ENCODE assay signal across 12 cellular contexts in the genomic region with DNA sequence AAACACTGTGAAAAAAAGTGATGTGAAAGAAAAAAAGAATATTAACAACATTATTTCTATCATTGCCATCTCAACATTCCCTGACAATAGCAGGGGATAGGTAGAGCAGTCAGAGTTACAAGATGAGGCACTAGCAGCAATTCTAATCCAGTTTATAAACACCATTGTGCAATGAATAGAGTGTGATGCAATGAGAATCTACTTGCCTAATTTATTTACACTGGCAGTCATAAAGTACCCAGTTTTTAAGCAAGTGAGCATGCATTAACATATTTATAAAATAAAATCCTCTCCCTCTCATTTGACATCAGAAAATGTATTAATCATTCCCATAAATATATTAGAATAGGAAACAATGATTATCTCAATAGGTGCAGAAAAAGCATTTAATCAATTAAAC. TPM values are rescaled to one million over a fixed set of nuclear protein-coding genes. Genes with fewer than 3 reads are reported as not detected.
DNase-seq lines count a peak whose midpoint lies in the region; ATAC-seq, FAIRE-seq and TF ChIP-seq lines count a peak whose summit lies in the region.
"Had no signal": no experiment of that assay in that cellular context is flagged by ENCODE, and none has a peak within 500 bp of the region (broad histone marks: within the 10 kb centered on the region; RNA-seq: fewer than 3 reads in every experiment).

No MANE protein-coding gene starts in this region.

- H3K36me3 Mint-ChIP-seq in T-helper 1 cell treated with Interleukin-12 subunit alpha and Interleukin-12 subunit beta and Interleukin-4 antibody, amounts not matched to agents 30 μg/mL and 1 μg/mL, for 36 hours (ENCODE audit: low read depth): peaks cover 9% of the 10 kb centered on the region

- CTCF ChIA-PET in H1 (lab: Charles Lee; ENCODE audit: partially characterized antibody): no interaction called here

- TF ChIP-seq EP300 in H1 (IDR thresholded peaks at IDR 0.05; ENCODE audit: borderline replicate concordance in 1 of 2, low read depth in 2 of 2, low read length in 2 of 2): no peak
- TF ChIP-seq EP300 in sigmoid colon (IDR thresholded peaks at IDR 0.05): no peak

- DNase-seq in T-helper 1 cell (no peak), NCI-H69 (lab: John Stamatoyannopoulos, UW) (peak; percentile 16), H1 (ENCODE audit: low read depth in 1 of 2, low spot score in 2 of 2) (no peak), gastrocnemius medialis (no peak), sigmoid colon (no peak)
- DNase-seq: activated B cell treated with CpG ODN at 0.5 μM for 24 hours; cerebellar nuclear complex; stimulated activated CD4-positive, alpha-beta T cell treated with anti-CD3 and anti-CD28 coated beads, Interleukin-2, amount 100 ng/mL, for 48 hours had no signal

- no peaks in the 10 kb centered on the region for H3K79me1 ChIP-seq in H1 (ENCODE audit: low read depth, low read length)

- no peak overlapping the region for H2BK20ac ChIP-seq in H1 (ENCODE audit: low read length)

- H3K4me2 ChIP-seq in H1 (ENCODE audit: insufficient read depth in 1 of 2, low read depth in 2 of 2, low read length in 2 of 2): no peak overlapping the region

- H3K4me1 Mint-ChIP-seq in T-helper 1 cell treated with Interleukin-12 subunit alpha and Interleukin-12 subunit beta and Interleukin-4 antibody, amounts not matched to agents 30 μg/mL and 1 μg/mL, for 36 hours (ENCODE audit: low read depth): peaks cover 44% of the 10 kb centered on the region

- H3K4me1 ChIP-seq in H1 (replicated peaks in 1 of 4; ENCODE audit: control insufficient read depth in 3 of 4, insufficient read depth in 4 of 4, low read length in 3 of 4) (peaks cover 0 to 4% (median 0%) of the 10 kb centered on the region in 4 experiments; a peak in 2 of 7 replicates), gastrocnemius medialis (peaks cover 18 to 31% of the 10 kb centered on the region in 2 donors), sigmoid colon (peaks cover 0 to 33% (median 17%) of the 10 kb centered on the region in 4 donors)

- POLR2A ChIA-PET in H1 (lab: Charles Lee; ENCODE audit: partially characterized antibody): no interaction called here

- H3K9me3 ChIP-seq in H1 (ENCODE audit: insufficient read depth in 2 of 2, low read depth in 1 of 2, low read length in 1 of 2) (no peaks in the 10 kb centered on the region), gastrocnemius medialis (no peaks in the 10 kb centered on the region), sigmoid colon (no peaks in the 10 kb centered on the region)

- no peak overlapping the region for H3K23ac ChIP-seq in H1 (ENCODE audit: insufficient read length)

- no peak for FAIRE-seq in H1 (lab: Jason Lieb, UNC)

- no peak overlapping the region for H3K18ac ChIP-seq in H1 (ENCODE audit: extremely low read depth, low read length)

- no peak for ATAC-seq in gastrocnemius medialis
- ATAC-seq in GM19351 (IDR thresholded peaks at IDR 0.05; ENCODE audit: unreplicated experiment): no peak
- ATAC-seq in HG03175 (IDR thresholded peaks at IDR 0.05; ENCODE audit: unreplicated experiment): no peak

- H2BK12ac ChIP-seq in H1 (ENCODE audit: low read depth, low read length): no peak overlapping the region

- no peak overlapping the region for H2BK15ac ChIP-seq in H1 (ENCODE audit: low read length)

- in situ Hi-C loops in gastrocnemius medialis (cut with MboI; ENCODE audit: low sequenced_read_pairs in 4 of 4): no loop called here

- H3K36me3 ChIP-seq in H1 (ENCODE audit: control insufficient read depth in 2 of 4, insufficient read depth in 4 of 4, low read length in 3 of 4): no peaks in the 10 kb centered on the region
- H3K36me3 ChIP-seq in gastrocnemius medialis: no peaks in the 10 kb centered on the region
- H3K36me3 ChIP-seq in sigmoid colon: no peaks in the 10 kb centered on the region

- no peak overlapping the region for H3K27ac Mint-ChIP-seq in T-helper 1 cell treated with Interleukin-12 subunit alpha and Interleukin-12 subunit beta and Interleukin-4 antibody, amounts not matched to agents 30 μg/mL and 1 μg/mL, for 36 hours
- H3K27ac Mint-ChIP-seq: activated B cell treated with CpG ODN at 0.5 μM for 24 hours had no signal

- H3K4me3 ChIP-seq in H1 (ENCODE audit: extremely low read depth in 1 of 4, insufficient read depth in 2 of 4, low read depth in 3 of 4, low read length in 4 of 4) (peak overlapping the region in 1 of 4 experiments; percentile 89; a peak in 1 of 8 replicates), gastrocnemius medialis (peak overlapping the region in 3 of 4 donors; percentile 6 to 88 (median 83)), sigmoid colon (no peak overlapping the region)

- H3K27ac ChIP-seq in H1 (ENCODE audit: low read depth, low read length) (no peak overlapping the region), gastrocnemius medialis (no peak overlapping the region), sigmoid colon (no peak overlapping the region)
- H3K27ac ChIP-seq: C4-2B had no signal

- no peaks in the 10 kb centered on the region for H3K27me3 Mint-ChIP-seq in T-helper 1 cell treated with Interleukin-12 subunit alpha and Interleukin-12 subunit beta and Interleukin-4 antibody, amounts not matched to agents 30 μg/mL and 1 μg/mL, for 36 hours (ENCODE audit: low read depth)
- H3K27me3 Mint-ChIP-seq: activated B cell treated with CpG ODN at 0.5 μM for 24 hours had no signal

- H3K27me3 ChIP-seq in H1 (replicated peaks in 1 of 4; ENCODE audit: control insufficient read depth in 3 of 4, extremely low read depth in 1 of 4, insufficient read depth in 3 of 4, low read length in 3 of 4) (no peaks in the 10 kb centered on the region), gastrocnemius medialis (no peaks in the 10 kb centered on the region), sigmoid colon (no peaks in the 10 kb centered on the region)

- no peak for TF ChIP-seq CTCF in H1 (IDR thresholded peaks at IDR 0.05; ENCODE audit: control extremely low read depth in 1 of 3, insufficient read depth in 1 of 3, low read depth in 1 of 3, low read length in 3 of 3)
- TF ChIP-seq CTCF in gastrocnemius medialis (IDR thresholded peaks at IDR 0.05 in 4 of 5, conservative IDR thresholded peaks at IDR 0.05 in 1 of 5): no peak
- no peak for TF ChIP-seq CTCF in sigmoid colon (IDR thresholded peaks at IDR 0.05)

- H3K9me3 Mint-ChIP-seq in T-helper 1 cell treated with Interleukin-12 subunit alpha and Interleukin-12 subunit beta and Interleukin-4 antibody, amounts not matched to agents 30 μg/mL and 1 μg/mL, for 36 hours: no peaks in the 10 kb centered on the region
- H3K9me3 Mint-ChIP-seq: activated B cell treated with CpG ODN at 0.5 μM for 24 hours had no signal

- H2AK5ac ChIP-seq in H1 (ENCODE audit: low read depth, low read length): no peak overlapping the region

- no peak overlapping the region for H3K14ac ChIP-seq in H1 (ENCODE audit: insufficient read length)

- TF ChIP-seq POLR2A in H1 (IDR thresholded peaks at IDR 0.05; ENCODE audit: control extremely low read depth in 1 of 2, low read depth in 2 of 2, low read length in 2 of 2): no peak
- TF ChIP-seq POLR2A in gastrocnemius medialis (IDR thresholded peaks at IDR 0.05): no peak
- TF ChIP-seq POLR2A in sigmoid colon (IDR thresholded peaks at IDR 0.05): no peak

- no peaks in the 10 kb centered on the region for H4K20me1 ChIP-seq in H1 (replicated peaks in 1 of 2; ENCODE audit: control insufficient read depth in 1 of 2, insufficient read depth in 2 of 2, low read length in 2 of 2)

- H3K23me2 ChIP-seq in H1 (ENCODE audit: low read depth, low read length): peaks cover 5% of the 10 kb centered on the region

- H3K79me2 ChIP-seq in H1 (ENCODE audit: control insufficient read depth in 1 of 2, insufficient read depth in 2 of 2, low read length in 2 of 2): peaks cover 0 to 28% of the 10 kb centered on the region in 2 experiments; a peak in 2 of 4 replicates

- no peak overlapping the region for H2AFZ ChIP-seq in H1 (ENCODE audit: low read length)

- H3K56ac ChIP-seq in H1 (replicated peaks; ENCODE audit: insufficient read length, low read depth, low read length): no peak overlapping the region

- no peak overlapping the region for H3K4ac ChIP-seq in H1 (replicated peaks; ENCODE audit: insufficient read length, low read depth, low read length)

- no peak overlapping the region for H4K8ac ChIP-seq in H1 (ENCODE audit: extremely low read depth, insufficient read depth, low read length)

- no peak overlapping the region for H4K5ac ChIP-seq in H1 (ENCODE audit: insufficient read length, low read depth, low read length)

- no peak overlapping the region for H2BK5ac ChIP-seq in H1 (ENCODE audit: low read depth, low read length)

- peak overlapping the region; percentile 93 for H3K4me3 Mint-ChIP-seq in T-helper 1 cell treated with Interleukin-12 subunit alpha and Interleukin-12 subunit beta and Interleukin-4 antibody, amounts not matched to agents 30 μg/mL and 1 μg/mL, for 36 hours

- intact Hi-C loops in gastrocnemius medialis (cut with DNase I; ENCODE audit: low total_unique reads): no loop called here
- intact Hi-C loops in sigmoid colon (cut with DNase I): loop anchor here (5.0 to 10.0 kb wide), 2 partner anchors 947 to 1710 kb away; a partner anchor contains a TSS

- no peak overlapping the region for H4K91ac ChIP-seq in H1 (replicated peaks; ENCODE audit: insufficient read length, low read length)

- H2BK120ac ChIP-seq in H1 (replicated peaks; ENCODE audit: low read depth, low read length): no peak overlapping the region

- no peak overlapping the region for H3K9ac ChIP-seq in H1 (replicated peaks in 1 of 4; ENCODE audit: extremely low read depth in 1 of 4, low read depth in 3 of 4, low read length in 3 of 4)

- no peak for TF ChIP-seq RAD21 in H1 (IDR thresholded peaks at IDR 0.05 in 1 of 2, conservative IDR thresholded peaks at IDR 0.05 in 1 of 2; ENCODE audit: low read depth in 2 of 2, low read length in 2 of 2)

TF ChIP-seq in H1, 55 proteins besides CTCF, POLR2A, EP300 and RAD21:
- TF ChIP-seq CEBPB (IDR thresholded peaks at IDR 0.05; ENCODE audit: low read depth, low read length) (peak; percentile 57; the same call in 1 of the 2 replicates), SIN3A (conservative IDR thresholded peaks at IDR 0.05 in 1 of 2, IDR thresholded peaks at IDR 0.05 in 1 of 2; ENCODE audit: low read depth in 1 of 2, low read length in 2 of 2) (no peak)

RNA-seq across cellular contexts. Expression of a gene that starts 2.5 kb away (rescaled TPM):
- 8.4 and 10.4 TPM in 2 replicates for total RNA-seq in H1 (2021; fragmentation: NEBNext Ultra II Directional; extraction: Animal tissue kit (Norgen Biotek cat#: 25700))
- polyA plus RNA-seq in H1 (2011; rRNA removed) (1.4 and 2.8 TPM in 2 replicates), sigmoid colon (1 to 10 TPM in 1 of 3 donors, under 1 TPM in 2; 0.60 to 3.4 (median 0.92) TPM)
- 2.5 TPM for polyA plus RNA-seq in H1 (2011; cell fraction: cytosol; rRNA removed)
- polyA plus RNA-seq in H1 (2011; cell fraction: nucleus; rRNA removed): 0.78 TPM
- 1.9 to 3.7 TPM (median 2.1 TPM) in 4 replicates for polyA plus RNA-seq in H1 (2012, experiment 1 of 2)
- polyA plus RNA-seq in H1 (2012, experiment 2 of 2): 0.75 TPM
- 10.1 TPM for polyA plus RNA-seq in H1 (2013, experiment 1 of 2)
- 10.0 TPM for polyA plus RNA-seq in H1 (2013, experiment 2 of 2)
- 2.3 and 6.4 TPM in 2 replicates for polyA minus RNA-seq in H1 (2011; rRNA and poly(A)+ RNA removed)
- 2.3 TPM for polyA minus RNA-seq in H1 (2011; cell fraction: cytosol; rRNA and poly(A)+ RNA removed)
- polyA minus RNA-seq in H1 (2011; cell fraction: nucleus; rRNA and poly(A)+ RNA removed): 9.5 TPM
- total RNA-seq in gastrocnemius medialis (1 to 10 TPM; 1.7 to 4.5 (median 2.8) TPM), sigmoid colon (10 to 100 TPM in 2 of 4 donors, 1 to 10 TPM in 2; 4.2 to 11.8 (median 7.7) TPM)

Comparison
In these comparisons a context has a peak if more than half of its experiments do, and no peak if none do; other contexts are left out.
1. H3K4me3 ChIP-seq: peak in gastrocnemius medialis (3 of 4); none in sigmoid colon (0 of 4).